Comparison of ENCODE assay signal across 9 cellular contexts in genomic region chr2:25618676-25619075, GRCh38. TPM values are rescaled to one million over a fixed set of nuclear protein-coding genes. Genes with fewer than 3 reads are reported as not detected.
DNase-seq lines count a peak whose midpoint lies in the region; ATAC-seq, FAIRE-seq and TF ChIP-seq lines count a peak whose summit lies in the region.
"Had no signal": no experiment of that assay in that cellular context is flagged by ENCODE, and none has a peak within 500 bp of the region (broad histone marks: within the 10 kb centered on the region; RNA-seq: fewer than 3 reads in every experiment).

No MANE protein-coding gene starts in this region.

- no peaks in the 10 kb centered on the region for H3K9me1 ChIP-seq in K562 (ENCODE audit: control insufficient read depth, insufficient read depth, low read length)

- H3K27ac Mint-ChIP-seq in memory B cell: peak overlapping the region; percentile 35
- no peak overlapping the region for H3K27ac Mint-ChIP-seq in activated T-helper 17 cell treated with anti-CD3 and anti-CD28 coated beads, Interleukin-2, amount 50 U/mL, for 72 hours
- H3K27ac Mint-ChIP-seq: T-helper 2 cell treated with Interferon-gamma antibody and Interleukin-4, amounts not matched to agents 5 μg/mL and 100 μg/mL, for 36 hours had no signal

- FAIRE-seq in K562 (lab: Jason Lieb, UNC): peak; percentile 11

- H2AFZ ChIP-seq in K562 (ENCODE audit: low read depth, low read length): no peak overlapping the region

- H3K36me3 ChIP-seq in BJ (ENCODE audit: control insufficient read depth, insufficient read depth, low read length): no peaks in the 10 kb centered on the region
- H3K36me3 ChIP-seq in K562 (ENCODE audit: control insufficient read depth, insufficient read depth, low read length): no peaks in the 10 kb centered on the region

- no peak overlapping the region for H3K27ac ChIP-seq in K562 (ENCODE audit: extremely low read depth, low read depth, low read length)

- no peak for TF ChIP-seq RAD21 in K562 (CRISPR knock-in tag; conservative IDR thresholded peaks at IDR 0.05 in 1 of 2, IDR thresholded peaks at IDR 0.05 in 1 of 2)

- peak; percentile 33 for DNase-seq in BJ (ENCODE audit: low read depth)
- peak; percentile 15 for DNase-seq in NCI-H128 (lab: John Stamatoyannopoulos, UW; ENCODE audit: unreplicated experiment)
- no peak for DNase-seq in K562 (ENCODE audit: extremely low read depth in 1 of 4, low spot score in 3 of 4)
- DNase-seq in memory B cell (ENCODE audit: low spot score in 2 of 2): no peak
- no peak for DNase-seq in DMS114 treated with DMSO at 0.1 percent for 48 hours (lab: John Stamatoyannopoulos, UW; ENCODE audit: unreplicated experiment)
- no peak for DNase-seq in T-helper 9 cell

- WGBS in K562 (ENCODE audit: insufficient coverage, low coverage, missing lambda C conversion rate): 0% methylated on average over 2 of the region's 2 CpGs

- H3K27me3 Mint-ChIP-seq in memory B cell: no peaks in the 10 kb centered on the region
- H3K27me3 Mint-ChIP-seq in activated T-helper 17 cell treated with anti-CD3 and anti-CD28 coated beads, Interleukin-2, amount 50 U/mL, for 72 hours: no peaks in the 10 kb centered on the region

- H3K4me1 ChIP-seq in K562 (replicated peaks in 1 of 2; ENCODE audit: control insufficient read depth in 2 of 2, insufficient read depth in 2 of 2, low read length in 2 of 2): no peaks in the 10 kb centered on the region

- in situ Hi-C loops in K562 (cut with MboI): no loop called here

- H3K9me3 Mint-ChIP-seq in memory B cell: no peaks in the 10 kb centered on the region
- H3K9me3 Mint-ChIP-seq in activated T-helper 17 cell treated with anti-CD3 and anti-CD28 coated beads, Interleukin-2, amount 50 U/mL, for 72 hours: no peaks in the 10 kb centered on the region
- H3K9me3 Mint-ChIP-seq: T-helper 2 cell treated with Interferon-gamma antibody and Interleukin-4, amounts not matched to agents 5 μg/mL and 100 μg/mL, for 36 hours had no signal

- TF ChIP-seq CTCF in BJ (IDR thresholded peaks at IDR 0.05; ENCODE audit: insufficient read depth, low read depth, low read length) (no peak), K562 (IDR thresholded peaks at IDR 0.05 in 2 of 3, conservative IDR thresholded peaks at IDR 0.05 in 1 of 3; ENCODE audit: insufficient read depth in 2 of 3, low read depth in 1 of 3, low read length in 3 of 3) (no peak)

- H4K20me1 ChIP-seq in K562 (replicated peaks; ENCODE audit: control insufficient read depth, insufficient read depth, low read length): no peaks in the 10 kb centered on the region

- no peak overlapping the region for H3K4me3 Mint-ChIP-seq in memory B cell
- no peak overlapping the region for H3K4me3 Mint-ChIP-seq in activated T-helper 17 cell treated with anti-CD3 and anti-CD28 coated beads, Interleukin-2, amount 50 U/mL, for 72 hours
- H3K4me3 Mint-ChIP-seq: T-helper 2 cell treated with Interferon-gamma antibody and Interleukin-4, amounts not matched to agents 5 μg/mL and 100 μg/mL, for 36 hours had no signal

- no peak overlapping the region for H3K9ac ChIP-seq in K562 (ENCODE audit: insufficient read depth in 1 of 2, low read depth in 2 of 2, low read length in 2 of 2)

- no peak overlapping the region for H3K4me2 ChIP-seq in K562 (ENCODE audit: insufficient read depth, low read length)

- CTCF ChIA-PET in BJ (lab: Yijun Ruan, JAX): interaction anchor here (1.1 to 1.9 kb wide), 3 partner anchors 10 to 81 kb away, joined by 3 to 5 read pairs (median 3); no protein-coding TSS in a partner anchor
- CTCF ChIA-PET in K562 (lab: Yijun Ruan, JAX; ENCODE audit: low intra/inter-chr PET ratio): no interaction called here

- H3K9me3 ChIP-seq in K562 (replicated peaks; ENCODE audit: control insufficient read depth, insufficient read depth, low read depth, low read length): no peaks in the 10 kb centered on the region

- H3K27me3 ChIP-seq in BJ (ENCODE audit: control insufficient read depth, insufficient read depth, low read length): no peaks in the 10 kb centered on the region
- peaks cover 17 to 21% of the 10 kb centered on the region in 2 experiments; a peak in 4 of 5 replicates for H3K27me3 ChIP-seq in K562 (ENCODE audit: control insufficient read depth in 2 of 2, insufficient read depth in 2 of 2, low read length in 2 of 2)

- peaks cover 3% of the 10 kb centered on the region for H3K4me1 Mint-ChIP-seq in memory B cell
- no peaks in the 10 kb centered on the region for H3K4me1 Mint-ChIP-seq in activated T-helper 17 cell treated with anti-CD3 and anti-CD28 coated beads, Interleukin-2, amount 50 U/mL, for 72 hours

- POLR2A ChIA-PET in BJ (lab: Charles Lee) (interaction anchor here (0.5 kb wide), 1 partner anchor 33 kb away, joined by 3 read pairs; no protein-coding TSS in a partner anchor), K562 (lab: Yijun Ruan, JAX) (interaction anchor here (0.5 kb wide), 1 partner anchor 868 kb away, joined by 3 read pairs; no protein-coding TSS in a partner anchor)

- no peak for TF ChIP-seq EP300 in K562 (IDR thresholded peaks at IDR 0.05; ENCODE audit: low read length)

- no TSS peak for BruUV-seq in K562 (replicated peaks; lab: Mats Ljungman, UMichigan)

- H3K79me2 ChIP-seq in K562 (ENCODE audit: control insufficient read depth, insufficient read depth, low read length): no peaks in the 10 kb centered on the region

- no peak for TF ChIP-seq POLR2A in K562 (conservative IDR thresholded peaks at IDR 0.05)

- peaks cover 11% of the 10 kb centered on the region for H3K36me3 Mint-ChIP-seq in memory B cell
- peaks cover 9% of the 10 kb centered on the region for H3K36me3 Mint-ChIP-seq in activated T-helper 17 cell treated with anti-CD3 and anti-CD28 coated beads, Interleukin-2, amount 50 U/mL, for 72 hours (ENCODE audit: low read depth)

- no peak for ATAC-seq in K562
- ATAC-seq in memory B cell (ENCODE audit: low read depth): no peak
- ATAC-seq in GM18517 (IDR thresholded peaks at IDR 0.05; ENCODE audit: unreplicated experiment): no peak
- no peak for ATAC-seq in activated T-helper 17 cell treated with anti-CD3 and anti-CD28 coated beads, Interleukin-2, amount 50 U/mL, for 72 hours (replicated peaks)

- intact Hi-C loops in K562 (cut with micrococcal nuclease): no loop called here

- H3K4me3 ChIP-seq in BJ (ENCODE audit: low read depth, low read length) (no peak overlapping the region), K562 (no peak overlapping the region)

TF ChIP-seq in K562, 482 proteins besides CTCF, POLR2A, EP300 and RAD21 (continues in another document):
- TF ChIP-seq NFRKB (IDR thresholded peaks at IDR 0.05; ENCODE audit: low read depth) (no peak), EHMT2 (IDR thresholded peaks at IDR 0.05) (no peak), SMC3 (conservative IDR thresholded peaks at IDR 0.05; ENCODE audit: insufficient read depth, low read depth, low read length) (no peak), ESRRB (CRISPR knock-in tag; IDR thresholded peaks at IDR 0.05; ENCODE audit: borderline replicate concordance) (no peak), ZFP36 (IDR thresholded peaks at IDR 0.05; ENCODE audit: low read depth, low read length, partially characterized antibody) (no peak)
- TF ChIP-seq, protein P1, sequence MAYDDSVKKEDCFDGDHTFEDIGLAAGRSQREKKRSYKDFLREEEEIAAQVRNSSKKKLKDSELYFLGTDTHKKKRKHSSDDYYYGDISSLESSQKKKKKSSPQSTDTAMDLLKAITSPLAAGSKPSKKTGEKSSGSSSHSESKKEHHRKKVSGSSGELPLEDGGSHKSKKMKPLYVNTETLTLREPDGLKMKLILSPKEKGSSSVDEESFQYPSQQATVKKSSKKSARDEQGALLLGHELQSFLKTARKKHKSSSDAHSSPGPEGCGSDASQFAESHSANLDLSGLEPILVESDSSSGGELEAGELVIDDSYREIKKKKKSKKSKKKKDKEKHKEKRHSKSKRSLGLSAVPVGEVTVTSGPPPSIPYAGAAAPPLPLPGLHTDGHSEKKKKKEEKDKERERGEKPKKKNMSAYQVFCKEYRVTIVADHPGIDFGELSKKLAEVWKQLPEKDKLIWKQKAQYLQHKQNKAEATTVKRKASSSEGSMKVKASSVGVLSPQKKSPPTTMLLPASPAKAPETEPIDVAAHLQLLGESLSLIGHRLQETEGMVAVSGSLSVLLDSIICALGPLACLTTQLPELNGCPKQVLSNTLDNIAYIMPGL (CRISPR knock-in tag; IDR thresholded peaks at IDR 0.05): no peak
- TF ChIP-seq, protein P2, sequence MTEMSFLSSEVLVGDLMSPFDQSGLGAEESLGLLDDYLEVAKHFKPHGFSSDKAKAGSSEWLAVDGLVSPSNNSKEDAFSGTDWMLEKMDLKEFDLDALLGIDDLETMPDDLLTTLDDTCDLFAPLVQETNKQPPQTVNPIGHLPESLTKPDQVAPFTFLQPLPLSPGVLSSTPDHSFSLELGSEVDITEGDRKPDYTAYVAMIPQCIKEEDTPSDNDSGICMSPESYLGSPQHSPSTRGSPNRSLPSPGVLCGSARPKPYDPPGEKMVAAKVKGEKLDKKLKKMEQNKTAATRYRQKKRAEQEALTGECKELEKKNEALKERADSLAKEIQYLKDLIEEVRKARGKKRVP (CRISPR knock-in tag; IDR thresholded peaks at IDR 0.05): no peak

RNA-seq across cellular contexts. Expression of gene DTNB, which starts 54.7 kb away (rescaled TPM):
- polyA plus RNA-seq in BJ (2011; rRNA removed) (7.7 and 9.2 TPM in 2 replicates), K562 (2011; rRNA removed) (1.1 and 2.0 TPM in 2 replicates), K562 (2014; fragmentation: Illumina TruSeq; extraction: Trizol) (0.65 and 0.75 TPM in 2 replicates), K562 (2014; fragmentation: Nextera tagmentation; extraction: Ambion mirVana) (under 1 TPM in 1 of 2 experiments, not detected in 1; 0.18 TPM), K562 (2014; rRNA removed) (0.08 and 0.81 TPM in 2 replicates)
- polyA minus RNA-seq in BJ (2011; rRNA and poly(A)+ RNA removed): 7.2 and 7.5 TPM in 2 replicates
- 2.9 and 4.1 TPM in 2 replicates for total RNA-seq in K562 (2011; cell fraction: chromatin; rRNA removed; ENCODE audit: low replicate concordance)
- 1.3 and 1.6 TPM in 2 replicates for total RNA-seq in K562 (2011; cell fraction: nucleolus; rRNA removed)
- 2.0 and 2.5 TPM in 2 replicates for total RNA-seq in K562 (2011; cell fraction: nucleoplasm; rRNA removed)
- total RNA-seq in K562 (2014; rRNA removed) (0.12 and 0.77 TPM in 2 replicates), K562 (2014; rRNA removed; fragmentation: Illumina TruSeq; extraction: Trizol) (0.33 and 0.70 TPM in 2 replicates), K562 (2015; rRNA removed; fragmentation: Illumina TruSeq; extraction: Trizol) (0.49 TPM in 1 of 2 replicates, not detected in the other), K562 (2021) (0.81 and 0.82 TPM in 2 replicates)
- 0.81 and 0.95 TPM in 2 replicates for polyA plus RNA-seq in K562 (2011; cell fraction: cytosol; rRNA removed)
- polyA plus RNA-seq in K562 (2011; cell fraction: nucleus; rRNA removed): 0.87 and 1.4 TPM in 2 replicates
- 0.39 and 0.53 TPM in 2 replicates for polyA plus RNA-seq in K562 (2012)
- polyA minus RNA-seq in K562 (2011; rRNA and poly(A)+ RNA removed): 0.69 and 0.81 TPM in 2 replicates
- not detected in 2 replicates for polyA minus RNA-seq in K562 (2011; cell fraction: cytosol; rRNA and poly(A)+ RNA removed)
- polyA minus RNA-seq in K562 (2011; cell fraction: nucleus; rRNA and poly(A)+ RNA removed): 0.44 and 0.67 TPM in 2 replicates
- 10 to 100 TPM; 10.0 to 11.8 TPM for total RNA-seq in activated T-helper 17 cell treated with anti-CD3 and anti-CD28 coated beads, Interleukin-2, amount 50 U/mL, for 72 hours

Comparison
In these comparisons a context has a peak if more than half of its experiments do, and no peak if none do; other contexts are left out.
1. DNase-seq: peak in BJ (single experiment) and NCI-H128 (single experiment); none in K562 (0 of 4), memory B cell (0 of 2), DMS114 treated with DMSO at 0.1 percent for 48 hours (single experiment) and T-helper 9 cell (single experiment).